8 cellular contexts compared by ENCODE assay signal in the genomic region with DNA sequence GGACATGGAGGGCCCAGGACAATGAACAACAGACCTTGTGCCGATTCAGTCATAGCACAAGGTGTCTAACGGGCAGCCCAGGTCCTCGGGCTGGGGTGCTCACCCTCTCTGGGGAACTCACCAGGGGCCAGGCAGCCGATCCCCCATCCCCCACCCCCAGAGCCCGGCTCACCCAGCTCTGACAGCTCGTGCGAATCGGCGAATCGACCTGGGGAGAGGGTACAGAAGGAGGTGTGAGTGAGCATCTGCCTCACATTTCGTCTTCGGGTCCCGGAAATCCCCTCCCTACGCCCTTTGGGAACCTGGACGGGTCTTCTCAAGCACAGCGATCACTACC. TPM values are rescaled to one million over a fixed set of nuclear protein-coding genes. Genes with fewer than 3 reads are reported as not detected.
DNase-seq lines count a peak whose midpoint lies in the region; ATAC-seq and TF ChIP-seq lines count a peak whose summit lies in the region.

No MANE protein-coding gene starts in this region.

- TF ChIP-seq CTCF in MCF 10A (IDR thresholded peaks at IDR 0.05; ENCODE audit: unreplicated experiment): no peak

- DNase-seq in CD4-positive, alpha-beta memory T cell: no peak
- DNase-seq in MCF 10A (ENCODE audit: unreplicated experiment) (no peak), superior temporal gyrus (ENCODE audit: extremely low spot score) (no peak), NCI-H2081 treated with DMSO at 0.1 percent for 48 hours (lab: John Stamatoyannopoulos, UW) (no peak), pons (ENCODE audit: low spot score) (no peak)

- POLR2A ChIA-PET in CD4-positive, alpha-beta memory T cell (lab: Charles Lee; ENCODE audit: partially characterized antibody): interaction anchor here (0.7 to 4.8 kb wide), 12 partner anchors 9 to 1297 kb away, joined by 3 to 77 read pairs (median 7); a partner anchor contains a TSS
- POLR2A ChIA-PET in MCF 10A (lab: Yijun Ruan, JAX): interaction anchor here (1.0 to 2.6 kb wide), 17 partner anchors 9 to 758 kb away, joined by 3 to 23 read pairs (median 6); a partner anchor contains a TSS

- peaks cover 26% of the 10 kb centered on the region for H3K36me3 ChIP-seq in CD4-positive, alpha-beta memory T cell (ENCODE audit: insufficient read depth, low read length)

- H3K4me1 ChIP-seq in CD4-positive, alpha-beta memory T cell (ENCODE audit: insufficient read depth, low read length): peaks cover 50% of the 10 kb centered on the region
- peaks cover 43% of the 10 kb centered on the region for H3K4me1 ChIP-seq in mononuclear cell (ENCODE audit: insufficient read depth, low read length)

- H3K27me3 Mint-ChIP-seq in CD4-positive, alpha-beta memory T cell: no peaks in the 10 kb centered on the region
- no peaks in the 10 kb centered on the region for H3K27me3 Mint-ChIP-seq in MCF 10A (ENCODE audit: insufficient read depth, unreplicated experiment)

- H3K36me3 Mint-ChIP-seq in CD4-positive, alpha-beta memory T cell: peaks cover 4 to 42% of the 10 kb centered on the region in 2 donors
- H3K36me3 Mint-ChIP-seq in MCF 10A (ENCODE audit: insufficient read depth, unreplicated experiment): peaks cover 11% of the 10 kb centered on the region

- peaks cover 0 to 2% (median 0%) of the 10 kb centered on the region in 8 donors for H3K9me3 Mint-ChIP-seq in CD4-positive, alpha-beta memory T cell
- H3K9me3 Mint-ChIP-seq in MCF 10A (ENCODE audit: unreplicated experiment): no peaks in the 10 kb centered on the region

- H3K4me1 Mint-ChIP-seq in CD4-positive, alpha-beta memory T cell: peaks cover 24 to 67% (median 47%) of the 10 kb centered on the region in 4 donors
- H3K4me1 Mint-ChIP-seq in MCF 10A (ENCODE audit: insufficient read depth, unreplicated experiment): no peaks in the 10 kb centered on the region

- intact Hi-C loops in CD4-positive, alpha-beta memory T cell (cut with micrococcal nuclease): loop anchor here (5.0 kb wide), 1 partner anchor 205 kb away; a partner anchor contains a TSS
- intact Hi-C loops in MCF 10A (cut with micrococcal nuclease): no loop called here

- ATAC-seq in HG03175 (IDR thresholded peaks at IDR 0.05; ENCODE audit: unreplicated experiment): peak; percentile 0
- ATAC-seq in GM21528 (IDR thresholded peaks at IDR 0.05; ENCODE audit: low FRiP score, unreplicated experiment): no peak

- no TSS peak for BruUV-seq in MCF 10A (replicated peaks; lab: Mats Ljungman, UMichigan)

- no peaks in the 10 kb centered on the region for H3K27me3 ChIP-seq in CD4-positive, alpha-beta memory T cell (ENCODE audit: insufficient read depth, low read length)
- peaks cover 9% of the 10 kb centered on the region for H3K27me3 ChIP-seq in mononuclear cell (ENCODE audit: insufficient read depth, low read length)

- no peaks in the 10 kb centered on the region for H3K9me3 ChIP-seq in CD4-positive, alpha-beta memory T cell (ENCODE audit: control insufficient read depth in 1 of 2, low read length in 2 of 2)
- no peaks in the 10 kb centered on the region for H3K9me3 ChIP-seq in mononuclear cell (ENCODE audit: low read depth, low read length)

- H3K4me3 Mint-ChIP-seq in CD4-positive, alpha-beta memory T cell: peak overlapping the region; percentile 91 to 98 (median 96)
- peak overlapping the region; percentile 92 for H3K4me3 Mint-ChIP-seq in MCF 10A (ENCODE audit: unreplicated experiment)

- H3K4me3 ChIP-seq in CD4-positive, alpha-beta memory T cell (ENCODE audit: low read length in 2 of 2): peak overlapping the region; percentile 88 to 91
- peak overlapping the region; percentile 97 for H3K4me3 ChIP-seq in mononuclear cell (ENCODE audit: low read length)

- CTCF ChIA-PET in CD4-positive, alpha-beta memory T cell (lab: Charles Lee; ENCODE audit: partially characterized antibody): interaction anchor here (0.7 to 1.1 kb wide), 6 partner anchors 14 to 432 kb away, joined by 3 to 5 read pairs (median 4); no protein-coding TSS in a partner anchor
- CTCF ChIA-PET in MCF 10A (lab: Yijun Ruan, JAX): no interaction called here

- H3K27ac Mint-ChIP-seq in CD4-positive, alpha-beta memory T cell: peak overlapping the region; percentile 95 to 100 (median 99)
- peak overlapping the region; percentile 95 for H3K27ac Mint-ChIP-seq in MCF 10A (ENCODE audit: low read depth, unreplicated experiment)

- H3K27ac ChIP-seq in CD4-positive, alpha-beta memory T cell (ENCODE audit: low read depth, low read length): peak overlapping the region; percentile 89

RNA-seq across cellular contexts. Expression of a gene that starts 0.4 kb away (rescaled TPM):
- total RNA-seq in CD4-positive, alpha-beta memory T cell: 10 to 100 TPM; 53.0 to 62.7 TPM
- 10 to 100 TPM; 49.6 to 71.5 TPM for polyA plus RNA-seq in CD4-positive, alpha-beta memory T cell
- 28.1 and 30.2 TPM in 2 replicates for total RNA-seq in MCF 10A (2022)
- 24.5 TPM for total RNA-seq in mononuclear cell

RNA-seq across cellular contexts. Expression of a gene that starts 5.2 kb away (rescaled TPM):
- total RNA-seq in CD4-positive, alpha-beta memory T cell: 1 to 10 TPM; 4.2 to 5.1 TPM
- 1 to 10 TPM; 3.1 to 8.6 TPM for polyA plus RNA-seq in CD4-positive, alpha-beta memory T cell
- total RNA-seq in MCF 10A (2022): 0.52 and 0.91 TPM in 2 replicates
- 0.94 TPM for total RNA-seq in mononuclear cell

RNA-seq across cellular contexts. Expression of a gene that starts 10.2 kb away (rescaled TPM):
- total RNA-seq in CD4-positive, alpha-beta memory T cell: 1 to 10 TPM; 4.5 to 4.8 TPM
- not detected for polyA plus RNA-seq in CD4-positive, alpha-beta memory T cell
- total RNA-seq in MCF 10A (2022) (1.0 and 1.3 TPM in 2 replicates), mononuclear cell (1.6 TPM)

RNA-seq across cellular contexts. Expression of a gene that starts 31.8 kb away (rescaled TPM):
- total RNA-seq in CD4-positive, alpha-beta memory T cell: under 1 TPM; 0.73 to 0.86 TPM
- under 1 TPM; 0.06 to 0.08 TPM for polyA plus RNA-seq in CD4-positive, alpha-beta memory T cell
- 1.8 and 2.2 TPM in 2 replicates for total RNA-seq in MCF 10A (2022)
- 1.5 TPM for total RNA-seq in mononuclear cell
